In genomic region chr1:144562144-144562543, GRCh38 we compare ENCODE assay signal across 11 cellular contexts. TPM values are rescaled to one million over a fixed set of nuclear protein-coding genes. Genes with fewer than 3 reads are reported as not detected.
A peak's percentile ranks its signal among the peaks of the same experiment; 100 is the strongest.
DNase-seq lines count a peak whose midpoint lies in the region; ATAC-seq and TF ChIP-seq lines count a peak whose summit lies in the region.
"Not testable (repeated sequence)": the region's sequence is repeated elsewhere in the genome, so short reads cannot be mapped to it uniquely, and the experiment has no call there.
"Had no signal": no experiment of that assay in that cellular context is flagged by ENCODE, and none has a peak within 500 bp of the region (broad histone marks: within the 10 kb centered on the region; RNA-seq: fewer than 3 reads in every experiment).

No MANE protein-coding gene starts in this region.

- POLR2A ChIA-PET in CD4-positive, alpha-beta memory T cell (lab: Charles Lee; ENCODE audit: partially characterized antibody) = not testable (repeated sequence)

- H4K20me1 ChIP-seq in KMS-11 (ENCODE audit: insufficient read depth) = not testable (repeated sequence)

- peaks cover 3 to 13% (median 5%) of the 10 kb centered on the region in 4 donors for H3K4me1 Mint-ChIP-seq in CD4-positive, alpha-beta memory T cell
- not testable (repeated sequence) for H3K4me1 Mint-ChIP-seq in T-helper 2 cell treated with Interferon-gamma antibody and Interleukin-4, amounts not matched to agents 5 μg/mL and 100 μg/mL, for 36 hours (ENCODE audit: low read depth); activated T-helper 17 cell treated with anti-CD3 and anti-CD28 coated beads, Interleukin-2, amount 50 U/mL, for 72 hours; glutamatergic neuron (ENCODE audit: low read depth, unreplicated experiment)
- peaks cover 12% of the 10 kb centered on the region for H3K4me1 Mint-ChIP-seq in activated naive CD8-positive, alpha-beta T cell (ENCODE audit: low read depth)
- H3K4me1 Mint-ChIP-seq in nephron progenitor cell = peaks cover 14% of the 10 kb centered on the region
- peaks cover 12% of the 10 kb centered on the region for H3K4me1 Mint-ChIP-seq in stimulated activated memory B cell treated with anti-CD40 and anti-IgM and Interleukin-4, amounts not matched to agents 10 μg/mL and 1 μg/mL and 100 μg/mL, for 72 hours

- not testable (repeated sequence) for H3K79me2 ChIP-seq in KMS-11 (ENCODE audit: insufficient read depth, low read depth)

- H3K27ac Mint-ChIP-seq in CD4-positive, alpha-beta memory T cell = peak overlapping the region in 5 of 7 donors; percentile 42 to 94 (median 71)
- H3K27ac Mint-ChIP-seq in T-helper 2 cell treated with Interferon-gamma antibody and Interleukin-4, amounts not matched to agents 5 μg/mL and 100 μg/mL, for 36 hours; nephron progenitor cell; stimulated activated memory B cell treated with anti-CD40 and anti-IgM and Interleukin-4, amounts not matched to agents 10 μg/mL and 1 μg/mL and 100 μg/mL, for 72 hours: not testable (repeated sequence)
- H3K27ac Mint-ChIP-seq in activated T-helper 17 cell treated with anti-CD3 and anti-CD28 coated beads, Interleukin-2, amount 50 U/mL, for 72 hours = peak overlapping the region; percentile 54
- peak overlapping the region; percentile 64 for H3K27ac Mint-ChIP-seq in activated naive CD8-positive, alpha-beta T cell
- peak overlapping the region; percentile 44 for H3K27ac Mint-ChIP-seq in glutamatergic neuron (ENCODE audit: unreplicated experiment)

- not testable (repeated sequence) for H3K36me3 ChIP-seq in CD4-positive, alpha-beta memory T cell (ENCODE audit: insufficient read depth, low read length); KMS-11 (ENCODE audit: insufficient read depth)

- not testable (repeated sequence) for H3K27me3 ChIP-seq in CD4-positive, alpha-beta memory T cell (ENCODE audit: insufficient read depth, low read length); KMS-11 (ENCODE audit: insufficient read depth, low read depth)

- CTCF ChIA-PET in CD4-positive, alpha-beta memory T cell (lab: Charles Lee; ENCODE audit: partially characterized antibody) = not testable (repeated sequence)

- not testable (repeated sequence) for H3K4me3 ChIP-seq in CD4-positive, alpha-beta memory T cell (ENCODE audit: low read length in 2 of 2); KMS-11 (IDR thresholded peaks at IDR 0.05; ENCODE audit: insufficient read depth, low read depth, low read length)

- H3K4me1 ChIP-seq in CD4-positive, alpha-beta memory T cell (ENCODE audit: insufficient read depth, low read length) = not testable (repeated sequence)
- H3K4me1 ChIP-seq in KMS-11 (ENCODE audit: low read depth, poor library complexity, severe bottlenecking) = peaks cover 15% of the 10 kb centered on the region

- ATAC-seq in activated T-helper 17 cell treated with anti-CD3 and anti-CD28 coated beads, Interleukin-2, amount 50 U/mL, for 72 hours (replicated peaks); stimulated activated memory B cell treated with anti-CD40 and anti-IgM and Interleukin-4, amounts not matched to agents 10 μg/mL and 1 μg/mL and 100 μg/mL, for 72 hours: not testable (repeated sequence)

- H3K27me3 Mint-ChIP-seq in CD4-positive, alpha-beta memory T cell; T-helper 2 cell treated with Interferon-gamma antibody and Interleukin-4, amounts not matched to agents 5 μg/mL and 100 μg/mL, for 36 hours (ENCODE audit: low read depth); activated T-helper 17 cell treated with anti-CD3 and anti-CD28 coated beads, Interleukin-2, amount 50 U/mL, for 72 hours; activated naive CD8-positive, alpha-beta T cell; glutamatergic neuron (ENCODE audit: unreplicated experiment); nephron progenitor cell (ENCODE audit: low read depth, poor library complexity); stimulated activated memory B cell treated with anti-CD40 and anti-IgM and Interleukin-4, amounts not matched to agents 10 μg/mL and 1 μg/mL and 100 μg/mL, for 72 hours: not testable (repeated sequence)

- not testable (repeated sequence) for H2AFZ ChIP-seq in KMS-11 (ENCODE audit: low read depth)

- intact Hi-C loops in CD4-positive, alpha-beta memory T cell (cut with micrococcal nuclease) = not testable (repeated sequence)

- H3K36me3 Mint-ChIP-seq in CD4-positive, alpha-beta memory T cell; T-helper 2 cell treated with Interferon-gamma antibody and Interleukin-4, amounts not matched to agents 5 μg/mL and 100 μg/mL, for 36 hours (ENCODE audit: low read depth); activated T-helper 17 cell treated with anti-CD3 and anti-CD28 coated beads, Interleukin-2, amount 50 U/mL, for 72 hours (ENCODE audit: low read depth); activated naive CD8-positive, alpha-beta T cell; glutamatergic neuron (ENCODE audit: unreplicated experiment); nephron progenitor cell (ENCODE audit: low read depth); stimulated activated memory B cell treated with anti-CD40 and anti-IgM and Interleukin-4, amounts not matched to agents 10 μg/mL and 1 μg/mL and 100 μg/mL, for 72 hours: not testable (repeated sequence)

- H3K27ac ChIP-seq in CD4-positive, alpha-beta memory T cell (ENCODE audit: low read depth, low read length); KMS-11: not testable (repeated sequence)

- H3K4me2 ChIP-seq in KMS-11 = peak overlapping the region; percentile 9; the same call in 1 of the 2 replicates

- peak overlapping the region in 4 of 8 donors; percentile 51 to 68 (median 60) for H3K4me3 Mint-ChIP-seq in CD4-positive, alpha-beta memory T cell
- H3K4me3 Mint-ChIP-seq in T-helper 2 cell treated with Interferon-gamma antibody and Interleukin-4, amounts not matched to agents 5 μg/mL and 100 μg/mL, for 36 hours = peak overlapping the region; percentile 42
- H3K4me3 Mint-ChIP-seq in activated T-helper 17 cell treated with anti-CD3 and anti-CD28 coated beads, Interleukin-2, amount 50 U/mL, for 72 hours = peak overlapping the region; percentile 46
- peak overlapping the region; percentile 67 for H3K4me3 Mint-ChIP-seq in activated naive CD8-positive, alpha-beta T cell
- peak overlapping the region; percentile 74 for H3K4me3 Mint-ChIP-seq in glutamatergic neuron (ENCODE audit: unreplicated experiment)
- peak overlapping the region; percentile 65 for H3K4me3 Mint-ChIP-seq in nephron progenitor cell
- H3K4me3 Mint-ChIP-seq in stimulated activated memory B cell treated with anti-CD40 and anti-IgM and Interleukin-4, amounts not matched to agents 10 μg/mL and 1 μg/mL and 100 μg/mL, for 72 hours = peak overlapping the region; percentile 61

- not testable (repeated sequence) for DNase-seq in CD4-positive, alpha-beta memory T cell; T-helper 2 cell treated with Interferon-gamma antibody and Interleukin-4, amounts not matched to agents 5 μg/mL and 100 μg/mL, for 36 hours (ENCODE audit: low spot score); glutamatergic neuron; nephron progenitor cell

- not testable (repeated sequence) for H3K9me3 Mint-ChIP-seq in CD4-positive, alpha-beta memory T cell; T-helper 2 cell treated with Interferon-gamma antibody and Interleukin-4, amounts not matched to agents 5 μg/mL and 100 μg/mL, for 36 hours; activated T-helper 17 cell treated with anti-CD3 and anti-CD28 coated beads, Interleukin-2, amount 50 U/mL, for 72 hours; activated naive CD8-positive, alpha-beta T cell (ENCODE audit: low read depth); glutamatergic neuron (ENCODE audit: unreplicated experiment); nephron progenitor cell; stimulated activated memory B cell treated with anti-CD40 and anti-IgM and Interleukin-4, amounts not matched to agents 10 μg/mL and 1 μg/mL and 100 μg/mL, for 72 hours

- not testable (repeated sequence) for TF ChIP-seq CTCF in KMS-11 (conservative IDR thresholded peaks at IDR 0.05; ENCODE audit: low read depth, low read length); glutamatergic neuron (IDR thresholded peaks at IDR 0.05; ENCODE audit: partially characterized antibody, unreplicated experiment); nephron progenitor cell (IDR thresholded peaks at IDR 0.05)

- not testable (repeated sequence) for H3K9ac ChIP-seq in KMS-11

- H3K9me3 ChIP-seq in CD4-positive, alpha-beta memory T cell (ENCODE audit: control insufficient read depth in 1 of 2, low read length in 2 of 2) = not testable (repeated sequence)

RNA-seq across cellular contexts. Expression of gene PPIAL4F, which starts 30.5 kb away (rescaled TPM):
- total RNA-seq in CD4-positive, alpha-beta memory T cell = not detected
- polyA plus RNA-seq in CD4-positive, alpha-beta memory T cell = not detected
- not detected for total RNA-seq in activated T-helper 17 cell treated with anti-CD3 and anti-CD28 coated beads, Interleukin-2, amount 50 U/mL, for 72 hours
- not detected for total RNA-seq in glutamatergic neuron (ENCODE audit: unreplicated experiment)
- total RNA-seq: H1, NCI-H460, Peyer's patch had no signal
- polyA plus RNA-seq: H1 had no signal
